Comparison of ENCODE assay signal across 2 cellular contexts in genomic region chr3:178690571-178690970, GRCh38.
A peak's percentile ranks its signal among the peaks of the same experiment; 100 is the strongest.
TF ChIP-seq lines count a peak whose summit lies in the region.

No MANE protein-coding gene starts in this region.

TF ChIP-seq in IMR-90, 13 proteins besides CTCF, POLR2A, EP300 and RAD21:
- no peak for TF ChIP-seq FOS (IDR thresholded peaks at IDR 0.05; ENCODE audit: low read depth, low read length)
- TF ChIP-seq MXI1 (IDR thresholded peaks at IDR 0.05; ENCODE audit: borderline replicate concordance, low read depth, low read length) = no peak
- no peak for TF ChIP-seq MAFK (IDR thresholded peaks at IDR 0.05; ENCODE audit: low read depth, low read length)
- no peak for TF ChIP-seq NFE2L2 (IDR thresholded peaks at IDR 0.05; ENCODE audit: low read depth, low read length)
- no peak for TF ChIP-seq CHD1 (IDR thresholded peaks at IDR 0.05; ENCODE audit: low read depth, low read length)
- no peak for TF ChIP-seq SMC3 (IDR thresholded peaks at IDR 0.05; ENCODE audit: low read depth, low read length)
TF ChIP-seq in IMR-90: peak in this region for 0.

TF ChIP-seq in liver, 16 proteins besides CTCF, POLR2A, EP300 and RAD21:
- TF ChIP-seq, protein P1, sequence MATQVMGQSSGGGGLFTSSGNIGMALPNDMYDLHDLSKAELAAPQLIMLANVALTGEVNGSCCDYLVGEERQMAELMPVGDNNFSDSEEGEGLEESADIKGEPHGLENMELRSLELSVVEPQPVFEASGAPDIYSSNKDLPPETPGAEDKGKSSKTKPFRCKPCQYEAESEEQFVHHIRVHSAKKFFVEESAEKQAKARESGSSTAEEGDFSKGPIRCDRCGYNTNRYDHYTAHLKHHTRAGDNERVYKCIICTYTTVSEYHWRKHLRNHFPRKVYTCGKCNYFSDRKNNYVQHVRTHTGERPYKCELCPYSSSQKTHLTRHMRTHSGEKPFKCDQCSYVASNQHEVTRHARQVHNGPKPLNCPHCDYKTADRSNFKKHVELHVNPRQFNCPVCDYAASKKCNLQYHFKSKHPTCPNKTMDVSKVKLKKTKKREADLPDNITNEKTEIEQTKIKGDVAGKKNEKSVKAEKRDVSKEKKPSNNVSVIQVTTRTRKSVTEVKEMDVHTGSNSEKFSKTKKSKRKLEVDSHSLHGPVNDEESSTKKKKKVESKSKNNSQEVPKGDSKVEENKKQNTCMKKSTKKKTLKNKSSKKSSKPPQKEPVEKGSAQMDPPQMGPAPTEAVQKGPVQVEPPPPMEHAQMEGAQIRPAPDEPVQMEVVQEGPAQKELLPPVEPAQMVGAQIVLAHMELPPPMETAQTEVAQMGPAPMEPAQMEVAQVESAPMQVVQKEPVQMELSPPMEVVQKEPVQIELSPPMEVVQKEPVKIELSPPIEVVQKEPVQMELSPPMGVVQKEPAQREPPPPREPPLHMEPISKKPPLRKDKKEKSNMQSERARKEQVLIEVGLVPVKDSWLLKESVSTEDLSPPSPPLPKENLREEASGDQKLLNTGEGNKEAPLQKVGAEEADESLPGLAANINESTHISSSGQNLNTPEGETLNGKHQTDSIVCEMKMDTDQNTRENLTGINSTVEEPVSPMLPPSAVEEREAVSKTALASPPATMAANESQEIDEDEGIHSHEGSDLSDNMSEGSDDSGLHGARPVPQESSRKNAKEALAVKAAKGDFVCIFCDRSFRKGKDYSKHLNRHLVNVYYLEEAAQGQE (IDR thresholded peaks at IDR 0.05) = peak; percentile 93
- TF ChIP-seq, protein P2, sequence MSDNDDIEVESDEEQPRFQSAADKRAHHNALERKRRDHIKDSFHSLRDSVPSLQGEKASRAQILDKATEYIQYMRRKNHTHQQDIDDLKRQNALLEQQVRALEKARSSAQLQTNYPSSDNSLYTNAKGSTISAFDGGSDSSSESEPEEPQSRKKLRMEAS (IDR thresholded peaks at IDR 0.05) = no peak
